ENCODE assay signal across 26 cellular contexts in genomic region chr5:160537940-160538339, GRCh38.
A peak's percentile ranks its signal among the peaks of the same experiment; 100 is the strongest.
DNase-seq lines count a peak whose midpoint lies in the region; ATAC-seq, FAIRE-seq and TF ChIP-seq lines count a peak whose summit lies in the region.
"Had no signal": no experiment of that assay in that cellular context is flagged by ENCODE, and none has a peak within 500 bp of the region (broad histone marks: within the 10 kb centered on the region; RNA-seq: fewer than 3 reads in every experiment).

No MANE protein-coding gene starts in this region.

- H3K27ac ChIP-seq in GM12878 (ENCODE audit: control insufficient read depth, insufficient read depth) (no peak overlapping the region), vagina (no peak overlapping the region)
- H3K27ac ChIP-seq: 22Rv1, BLaER1, KMS-11 had no signal

- SMC1A ChIA-PET in GM12878 (lab: Charles Lee; ENCODE audit: uncharacterized antibody, unreplicated experiment) = interaction anchor here (1.5 kb wide), 1 partner anchor 15 kb away, joined by 3 read pairs; no protein-coding TSS in a partner anchor

- in situ Hi-C loops in GM12878 (cut with MboI) = no loop called here

- RAD21 ChIA-PET in GM12878 (lab: Charles Lee; ENCODE audit: unreplicated experiment) = no interaction called here

- H3K27me3 ChIP-seq in GM12878 (replicated peaks in 1 of 2; ENCODE audit: control insufficient read depth in 2 of 2, insufficient read depth in 2 of 2, low read length in 1 of 2) (no peaks in the 10 kb centered on the region), vagina (no peaks in the 10 kb centered on the region)
- H3K27me3 ChIP-seq: BLaER1 had no signal

- no peaks in the 10 kb centered on the region for H3K9me3 Mint-ChIP-seq in activated CD4-positive, alpha-beta T cell treated with anti-CD3 and anti-CD28 coated beads for 36 hours (ENCODE audit: low read depth)
- H3K9me3 Mint-ChIP-seq: CD4-positive, alpha-beta T cell had no signal

- H3K36me3 ChIP-seq in GM12878 (ENCODE audit: control insufficient read depth in 2 of 2, insufficient read depth in 2 of 2, low read length in 1 of 2) = no peaks in the 10 kb centered on the region
- H3K36me3 ChIP-seq in vagina = no peaks in the 10 kb centered on the region
- H3K36me3 ChIP-seq: BLaER1 had no signal

- H3K4me1 ChIP-seq in GM12878 (ENCODE audit: control insufficient read depth, insufficient read depth, low read length) = no peaks in the 10 kb centered on the region
- no peaks in the 10 kb centered on the region for H3K4me1 ChIP-seq in vagina
- H3K4me1 ChIP-seq: BLaER1 had no signal

- no peak overlapping the region for H3K4me3 Mint-ChIP-seq in activated CD4-positive, alpha-beta T cell treated with anti-CD3 and anti-CD28 coated beads for 36 hours
- H3K4me3 Mint-ChIP-seq: CD4-positive, alpha-beta T cell had no signal

- H3K4me2 ChIP-seq in GM12878 (ENCODE audit: control insufficient read depth, insufficient read depth) = no peak overlapping the region
- H3K4me2 ChIP-seq: BLaER1, KMS-11 had no signal

- peaks cover 3% of the 10 kb centered on the region for H3K27me3 Mint-ChIP-seq in activated CD4-positive, alpha-beta T cell treated with anti-CD3 and anti-CD28 coated beads for 36 hours
- H3K27me3 Mint-ChIP-seq: CD4-positive, alpha-beta T cell had no signal

- intact Hi-C loops in activated CD4-positive, alpha-beta T cell treated with anti-CD3 and anti-CD28 coated beads for 36 hours (cut with DNase I, micrococcal nuclease) = loop anchor here in 1 of 2 experiments (2.0 kb wide), 1 partner anchor 1081 kb away; no protein-coding TSS in a partner anchor
- intact Hi-C loops in GM12878 (cut with micrococcal nuclease; ENCODE audit: unreplicated experiment) (no loop called here), vagina (cut with DNase I) (no loop called here)

- TF ChIP-seq POLR2A in GM12878 (IDR thresholded peaks at IDR 0.05; ENCODE audit: low read depth, low read length) = no peak
- no peak for TF ChIP-seq POLR2A in vagina (IDR thresholded peaks at IDR 0.05)

- peaks cover 14% of the 10 kb centered on the region for H3K4me1 Mint-ChIP-seq in activated CD4-positive, alpha-beta T cell treated with anti-CD3 and anti-CD28 coated beads for 36 hours

- H3K9me3 ChIP-seq in GM12878 (replicated peaks; ENCODE audit: control insufficient read depth, insufficient read depth, low read length) = no peaks in the 10 kb centered on the region
- H3K9me3 ChIP-seq in vagina = no peaks in the 10 kb centered on the region
- H3K9me3 ChIP-seq: BLaER1 had no signal

- CTCF ChIA-PET in activated CD4-positive, alpha-beta T cell treated with anti-CD3 and anti-CD28 coated beads for 36 hours (lab: Charles Lee) = interaction anchor here (0.6 kb wide), 1 partner anchor 63 kb away, joined by 3 read pairs; no protein-coding TSS in a partner anchor
- CTCF ChIA-PET in GM12878 (lab: Yijun Ruan, JAX) = no interaction called here

- ATAC-seq in activated CD4-positive, alpha-beta T cell treated with anti-CD3 and anti-CD28 coated beads for 36 hours = no peak
- ATAC-seq in GM18867 (IDR thresholded peaks at IDR 0.05; ENCODE audit: unreplicated experiment) (peak; percentile 87), GM21619 (IDR thresholded peaks at IDR 0.05; ENCODE audit: unreplicated experiment) (peak; percentile 59), GM12878 (peak; percentile 62), HG03097 (IDR thresholded peaks at IDR 0.05; ENCODE audit: low FRiP score, unreplicated experiment) (no peak)
- ATAC-seq: SK-N-SH treated with all-trans-retinoic acid at 6 μM for 48 hours had no signal

- H3K79me2 ChIP-seq in GM12878 (ENCODE audit: control insufficient read depth, insufficient read depth, low read length) = no peaks in the 10 kb centered on the region

- no peak for TF ChIP-seq EP300 in GM12878 (IDR thresholded peaks at IDR 0.05; ENCODE audit: borderline replicate concordance in 1 of 2, control insufficient read depth in 1 of 2, low read depth in 2 of 2, low read length in 2 of 2)

- no peak overlapping the region for H3K4me3 ChIP-seq in GM12878
- H3K4me3 ChIP-seq in vagina = no peak overlapping the region
- H3K4me3 ChIP-seq: BLaER1 had no signal

- no TSS peak for BruUV-seq in GM12878 (replicated peaks; lab: Mats Ljungman, UMichigan)

- H3K9ac ChIP-seq in GM12878 (ENCODE audit: control insufficient read depth, insufficient read depth, low read length) = no peak overlapping the region
- H3K9ac ChIP-seq: BLaER1, KMS-11 had no signal

- no peak for FAIRE-seq in GM12878 (lab: Jason Lieb, UNC)

- POLR2A ChIA-PET in activated CD4-positive, alpha-beta T cell treated with anti-CD3 and anti-CD28 coated beads for 36 hours (lab: Charles Lee) = no interaction called here
- POLR2A ChIA-PET in GM12878 (lab: Charles Lee) = no interaction called here

- WGBS in GM12878 (ENCODE audit: insufficient coverage, insufficient replicate concordance, low lambda C conversion rate, missing lambda C conversion rate) = 97% methylated on average over 4 of the region's 4 CpGs

- no peaks in the 10 kb centered on the region for H4K20me1 ChIP-seq in GM12878 (ENCODE audit: control insufficient read depth, insufficient read depth)
- H4K20me1 ChIP-seq: BLaER1 had no signal

- TF ChIP-seq CTCF in GM12878 (IDR thresholded peaks at IDR 0.05 in 2 of 3, conservative IDR thresholded peaks at IDR 0.05 in 1 of 3; ENCODE audit: control insufficient read depth in 2 of 3, extremely low read depth in 1 of 3, insufficient read depth in 1 of 3, low read depth in 3 of 3, low read length in 3 of 3) (no peak), vagina (IDR thresholded peaks at IDR 0.05) (no peak)

- no peaks in the 10 kb centered on the region for H3K36me3 Mint-ChIP-seq in activated CD4-positive, alpha-beta T cell treated with anti-CD3 and anti-CD28 coated beads for 36 hours (ENCODE audit: low read depth)

- H3K27ac Mint-ChIP-seq in activated CD4-positive, alpha-beta T cell treated with anti-CD3 and anti-CD28 coated beads for 36 hours = no peak overlapping the region
- H3K27ac Mint-ChIP-seq: CD4-positive, alpha-beta T cell had no signal

- no peak overlapping the region for H2AFZ ChIP-seq in GM12878 (ENCODE audit: control insufficient read depth, low read depth, low read length)

- peak; percentile 13 for DNase-seq in activated CD4-positive, alpha-beta T cell treated with anti-CD3 and anti-CD28 coated beads for 36 hours
- DNase-seq in activated CD4-positive, alpha-beta T cell treated with anti-CD3 and anti-CD28 coated beads for 4 hours = no peak
- DNase-seq in GM12878 (ENCODE audit: low read depth, low spot score) = no peak
- no peak for DNase-seq in NCI-H510A treated with DMSO at 0.1 percent for 48 hours (lab: John Stamatoyannopoulos, UW)
- DNase-seq in vagina (ENCODE audit: extremely low spot score in 2 of 2) = no peak
- DNase-seq: ACHN; CD4-positive, alpha-beta T cell; COR-L47; DMS79; H7; IMR-90; NCI-H1092 treated with DMSO at 0.1 percent for 48 hours; NCI-H146; NCI-H2029; NCI-H2227 treated with DMSO at 0.1 percent for 48 hours; NCI-H524; NCI-H774; NK-92 treated with Interleukin-12 subunit alpha and Interleukin-12 subunit beta, amount 100 ng/mL, for 24 hours; SIG-M5 had no signal

- TF ChIP-seq RAD21 in GM12878 (IDR thresholded peaks at IDR 0.05; ENCODE audit: insufficient read depth, low read depth, low read length) = no peak

TF ChIP-seq in GM12878, 131 proteins besides CTCF, POLR2A, EP300 and RAD21:
- peak in 1 of 2 experiments; percentile 27; a peak in 2 of 4 replicates for TF ChIP-seq BHLHE40 (IDR thresholded peaks at IDR 0.05; ENCODE audit: borderline replicate concordance in 1 of 2, low read depth in 2 of 2, low read length in 1 of 2)
- peak; percentile 90 for TF ChIP-seq NR2F1 (conservative IDR thresholded peaks at IDR 0.05)
- no peak for TF ChIP-seq TBL1XR1 (IDR thresholded peaks at IDR 0.05; ENCODE audit: low read depth, low read length)

Comparison
In these comparisons a context has a peak if more than half of its experiments do, and no peak if none do; other contexts are left out.
1. ATAC-seq: peak in GM18867 (single experiment), GM21619 (single experiment) and GM12878 (single experiment); none in activated CD4-positive, alpha-beta T cell treated with anti-CD3 and anti-CD28 coated beads for 36 hours (single experiment) and HG03097 (single experiment).